In the genomic region with DNA sequence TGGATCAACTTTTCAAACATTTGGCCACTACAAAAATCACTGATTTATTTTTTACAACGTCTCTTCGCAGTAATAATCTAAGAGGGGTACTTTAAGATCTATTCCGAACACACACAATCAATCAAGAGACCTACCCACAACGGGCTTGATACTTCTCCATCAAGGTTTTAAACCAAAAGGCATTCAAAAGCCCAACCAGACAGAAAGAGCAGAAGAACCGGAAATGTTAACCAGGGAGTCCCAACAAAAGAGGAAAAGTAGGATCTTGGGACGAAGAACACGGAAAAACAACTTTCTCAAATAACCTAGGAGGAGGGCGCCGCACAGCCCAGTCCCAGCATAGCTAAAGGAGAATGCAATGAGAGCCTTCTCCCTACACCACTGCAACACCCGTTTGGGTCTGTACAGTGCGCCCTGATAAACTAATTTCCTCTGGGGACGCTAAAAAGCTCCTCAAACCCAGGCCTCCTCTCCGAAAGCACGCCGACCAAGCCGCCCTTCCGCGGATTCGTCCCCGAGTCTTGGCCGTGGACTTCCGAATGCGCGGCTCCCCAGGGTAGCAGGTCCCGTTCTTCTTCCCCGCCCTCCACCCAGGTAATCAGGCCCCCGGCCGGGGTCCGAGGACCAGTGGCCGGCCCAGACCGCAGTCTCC, we compare ENCODE assay signal across 6 cellular contexts.
DNase-seq lines count a peak whose midpoint lies in the region; ATAC-seq and TF ChIP-seq lines count a peak whose summit lies in the region.

No MANE protein-coding gene starts in this region.

- H3K4me1 ChIP-seq in parathyroid adenoma, result no peaks in the 10 kb centered on the region

- ATAC-seq in GM19035 (IDR thresholded peaks at IDR 0.05; ENCODE audit: unreplicated experiment), result peak; percentile 30
- ATAC-seq in HG03460 (IDR thresholded peaks at IDR 0.05; ENCODE audit: unreplicated experiment), result peak; percentile 9

- peak overlapping the region; percentile 47 for H3K9ac ChIP-seq in parathyroid adenoma

- H3K9me3 ChIP-seq in parathyroid adenoma (ENCODE audit: control insufficient read depth, low read length), result no peaks in the 10 kb centered on the region

- H3K4me2 ChIP-seq in parathyroid adenoma (ENCODE audit: low read length), result peak overlapping the region; percentile 92

- H3K4me3 ChIP-seq in coronary artery (peak overlapping the region; percentile 96), parathyroid adenoma (ENCODE audit: low read depth, low read length) (peak overlapping the region; percentile 93)

- H3K79me2 ChIP-seq in parathyroid adenoma, result peaks cover 28% of the 10 kb centered on the region

- TF ChIP-seq CTCF in coronary artery (IDR thresholded peaks at IDR 0.05), result no peak
- TF ChIP-seq CTCF in parathyroid adenoma (IDR thresholded peaks at IDR 0.05), result no peak

- H2AFZ ChIP-seq in parathyroid adenoma, result peak overlapping the region; percentile 61

- DNase-seq in coronary artery (ENCODE audit: low spot score) (no peak), NOMO-1 treated with DMSO at 0.1 percent for 48 hours (lab: John Stamatoyannopoulos, UW; ENCODE audit: unreplicated experiment) (no peak), cerebellar cortex (ENCODE audit: low spot score) (no peak)

- H3K27me3 ChIP-seq in parathyroid adenoma (ENCODE audit: control insufficient read depth, insufficient read depth, low read length), result no peaks in the 10 kb centered on the region

- no peaks in the 10 kb centered on the region for H3K36me3 ChIP-seq in parathyroid adenoma (ENCODE audit: control insufficient read depth, insufficient read depth, low read length)

- H3K27ac ChIP-seq in coronary artery (peak overlapping the region; percentile 53 to 80), parathyroid adenoma (peak overlapping the region; percentile 85)
